ENCODE assay signal across 28 cellular contexts in the genomic region with DNA sequence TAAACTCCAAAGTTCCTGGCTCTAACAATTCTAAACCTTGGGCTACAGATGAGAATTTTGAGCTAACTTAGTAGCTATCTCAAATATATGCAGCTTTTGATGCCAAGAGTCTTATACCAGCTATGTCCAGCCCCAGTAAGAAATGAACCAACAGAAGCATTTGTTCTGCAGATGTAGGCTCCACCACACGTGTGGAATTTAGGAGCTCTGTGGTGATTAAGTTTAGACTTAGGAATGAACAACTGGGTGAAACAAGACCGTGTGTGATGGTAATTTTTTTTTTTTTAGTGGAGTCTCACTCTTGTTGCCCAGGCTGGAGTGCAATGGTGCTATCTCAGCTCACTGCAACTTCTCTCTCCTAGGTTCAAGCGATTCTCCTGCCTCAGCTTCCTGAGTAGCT.
"Had no signal": no experiment of that assay in that cellular context is flagged by ENCODE, and none has a peak within 500 bp of the region (broad histone marks: within the 10 kb centered on the region; RNA-seq: fewer than 3 reads in every experiment).

No MANE protein-coding gene starts in this region.

- ATAC-seq: esophagus mucosa, heart right ventricle, left colon, left ventricle myocardium superior, lower lobe of right lung, natural killer cell, psoas muscle, right cardiac atrium had no signal

- H3K36me3 Mint-ChIP-seq: natural killer cell had no signal

- H3K27me3 ChIP-seq: colonic mucosa, ovary, stomach, thyroid gland, vagina had no signal

- DNase-seq: colonic mucosa; effector CD8-positive, alpha-beta T cell; endodermal cell; foreskin melanocyte; glutamatergic neuron; heart right ventricle; hippocampal formation; kidney glomerular epithelial cell; left colon; left ventricle myocardium superior; lower lobe of right lung; natural killer cell; occipital lobe; ovary; posterior cingulate gyrus; psoas muscle; right cardiac atrium; small intestine; stimulated activated CD4-positive, alpha-beta T cell treated with anti-CD3 and anti-CD28 coated beads, Interleukin-15, amount 100 ng/mL, for 24 hours; stimulated activated CD4-positive, alpha-beta T cell treated with anti-CD3 and anti-CD28 coated beads, Interleukin-2, amount 100 ng/mL, for 48 hours; stimulated activated CD8-positive, alpha-beta memory T cell treated with anti-CD3 and anti-CD28 coated beads, Interleukin-4, amount 100 ng/mL, for 48 hours; stimulated activated naive CD4-positive, alpha-beta T cell treated with Interleukin-2 at 50 U/mL for 16 hours; stomach; thyroid gland had no signal

- H3K9me3 Mint-ChIP-seq: dendritic cell treated with granulocyte-macrophage colony-stimulating factor and Interleukin-4, amounts not matched to agents 40 ng/mL and 50 ng/mL, for 4 days had no signal

- H3K9me3 ChIP-seq: colonic mucosa, heart right ventricle, lower lobe of right lung, ovary, psoas muscle, stomach, thyroid gland, vagina had no signal

- H3K4me3 ChIP-seq: colonic mucosa, heart right ventricle, lower lobe of right lung, ovary, psoas muscle, stomach, thyroid gland, vagina had no signal

- H3K4me1 ChIP-seq: colonic mucosa, lower lobe of right lung, psoas muscle, stomach, thyroid gland, vagina had no signal

- H3K4me3 Mint-ChIP-seq: dendritic cell treated with granulocyte-macrophage colony-stimulating factor and Interleukin-4, amounts not matched to agents 40 ng/mL and 50 ng/mL, for 4 days; endodermal cell; natural killer cell had no signal

- H3K27ac Mint-ChIP-seq: dendritic cell treated with granulocyte-macrophage colony-stimulating factor and Interleukin-4, amounts not matched to agents 40 ng/mL and 50 ng/mL, for 4 days; endodermal cell; natural killer cell had no signal

- H3K27ac ChIP-seq: colonic mucosa, epithelial cell of prostate, heart right ventricle, lower lobe of right lung, ovary, psoas muscle, stomach, thyroid gland, vagina had no signal

- H3K36me3 ChIP-seq: colonic mucosa, heart right ventricle, lower lobe of right lung, ovary, stomach, thyroid gland, vagina had no signal

- H3K27me3 Mint-ChIP-seq: dendritic cell treated with granulocyte-macrophage colony-stimulating factor and Interleukin-4, amounts not matched to agents 40 ng/mL and 50 ng/mL, for 4 days had no signal

- H3K4me1 Mint-ChIP-seq: endodermal cell had no signal
